ENCODE assay signal across 7 cellular contexts in genomic region chr17:42317967-42318366, GRCh38. TPM values are rescaled to one million over a fixed set of nuclear protein-coding genes. Genes with fewer than 3 reads are reported as not detected.
A peak's percentile ranks its signal among the peaks of the same experiment; 100 is the strongest.
DNase-seq lines count a peak whose midpoint lies in the region; ATAC-seq, FAIRE-seq and TF ChIP-seq lines count a peak whose summit lies in the region.
"Not testable (repeated sequence)": the region's sequence is repeated elsewhere in the genome, so short reads cannot be mapped to it uniquely, and the experiment has no call there.

No MANE protein-coding gene starts in this region.

- H3K4me3 ChIP-seq in Caco-2 (ENCODE audit: low read depth, low read length); left ventricle myocardium inferior; naive thymus-derived CD4-positive, alpha-beta T cell (ENCODE audit: low read length): not testable (repeated sequence)
- peak overlapping the region; percentile 65 for H3K4me3 ChIP-seq in Loucy (ENCODE audit: low read length, poor library complexity, severe bottlenecking)
- peak overlapping the region; percentile 47; the same call in 1 of the 2 replicates for H3K4me3 ChIP-seq in K562

- ATAC-seq in T-helper 17 cell; activated T-cell treated with anti-CD3 and anti-CD28 coated beads, Interleukin-2, amount 50 U/mL, for 72 hours (replicated peaks in 1 of 2); K562; naive thymus-derived CD4-positive, alpha-beta T cell: not testable (repeated sequence)

- not testable (repeated sequence) for TF ChIP-seq RAD21 in K562 (CRISPR knock-in tag; conservative IDR thresholded peaks at IDR 0.05 in 1 of 2, IDR thresholded peaks at IDR 0.05 in 1 of 2)

- H3K9ac ChIP-seq in Loucy (ENCODE audit: low read depth, low read length, poor library complexity, severe bottlenecking) (peak overlapping the region; percentile 95), K562 (ENCODE audit: insufficient read depth in 1 of 2, low read depth in 2 of 2, low read length in 2 of 2) (peak overlapping the region in 1 of 2 experiments; percentile 100; a peak in 2 of 4 replicates)

- H3K36me3 Mint-ChIP-seq in Caco-2 (ENCODE audit: insufficient read depth, unreplicated experiment) = peaks cover 63% of the 10 kb centered on the region
- not testable (repeated sequence) for H3K36me3 Mint-ChIP-seq in T-helper 17 cell (ENCODE audit: low read depth)
- H3K36me3 Mint-ChIP-seq in activated T-cell treated with anti-CD3 and anti-CD28 coated beads, Interleukin-2, amount 50 U/mL, for 72 hours (ENCODE audit: insufficient read depth in 2 of 2) = peaks cover 32 to 68% of the 10 kb centered on the region in 2 donors
- peaks cover 5 to 42% (median 14%) of the 10 kb centered on the region in 5 donors for H3K36me3 Mint-ChIP-seq in naive thymus-derived CD4-positive, alpha-beta T cell

- H3K4me1 Mint-ChIP-seq in Caco-2 (ENCODE audit: low read depth, unreplicated experiment) (peaks cover 19% of the 10 kb centered on the region), T-helper 17 cell (peaks cover 38% of the 10 kb centered on the region)
- peaks cover 92% of the 10 kb centered on the region for H3K4me1 Mint-ChIP-seq in activated T-cell treated with anti-CD3 and anti-CD28 coated beads, Interleukin-2, amount 50 U/mL, for 72 hours (ENCODE audit: low read depth)
- peaks cover 42 to 90% (median 76%) of the 10 kb centered on the region in 7 donors for H3K4me1 Mint-ChIP-seq in naive thymus-derived CD4-positive, alpha-beta T cell

- H3K27ac Mint-ChIP-seq in Caco-2 (ENCODE audit: unreplicated experiment) (peak overlapping the region; percentile 1), T-helper 17 cell (peak overlapping the region; percentile 37)
- peak overlapping the region; percentile 15 for H3K27ac Mint-ChIP-seq in activated T-cell treated with anti-CD3 and anti-CD28 coated beads, Interleukin-2, amount 50 U/mL, for 72 hours
- peak overlapping the region in 7 of 9 donors; percentile 41 to 92 (median 79) for H3K27ac Mint-ChIP-seq in naive thymus-derived CD4-positive, alpha-beta T cell

- H3K9me2 ChIP-seq in Loucy (replicated peaks; ENCODE audit: low read depth, low read length) = not testable (repeated sequence)

- POLR2A ChIA-PET in Caco-2 (lab: Charles Lee) = not testable (repeated sequence)
- POLR2A ChIA-PET in K562 (lab: Yijun Ruan, JAX) = interaction anchor here (0.6 to 2.5 kb wide), 8 partner anchors 8 to 1050 kb away, joined by 3 to 6 read pairs (median 4); no protein-coding TSS in a partner anchor
- POLR2A ChIA-PET in naive thymus-derived CD4-positive, alpha-beta T cell (lab: Charles Lee) = interaction anchor here (0.7 to 2.5 kb wide), 5 partner anchors 9 to 79 kb away, joined by 3 to 16 read pairs (median 4); partner anchors contain the start of gene STAT3

- not testable (repeated sequence) for DNase-seq in Caco-2; T-helper 17 cell; activated T-cell treated with anti-CD3 and anti-CD28 coated beads, Interleukin-2, amount 50 U/mL, for 72 hours; K562 (ENCODE audit: extremely low read depth in 1 of 4, low spot score in 3 of 4); left ventricle myocardium inferior; naive thymus-derived CD4-positive, alpha-beta T cell

- intact Hi-C loops in Caco-2 (cut with micrococcal nuclease; ENCODE audit: unreplicated experiment) = not testable (repeated sequence)
- intact Hi-C loops in K562 (cut with micrococcal nuclease) = loop anchor here (5.0 to 10.0 kb wide), 2 partner anchors 93 to 296 kb away; partner anchors contain the start of gene NKIRAS2
- intact Hi-C loops in left ventricle myocardium inferior (cut with micrococcal nuclease) = loop anchor here (5.0 kb wide), 2 partner anchors 89 to 209 kb away; no protein-coding TSS in a partner anchor
- intact Hi-C loops in naive thymus-derived CD4-positive, alpha-beta T cell (cut with micrococcal nuclease) = loop anchor here in 1 of 2 donors (10.0 kb wide), 2 partner anchors 303 to 357 kb away; partner anchors contain the start of genes DNAJC7 and PLEKHH3

- H3K9me1 ChIP-seq in K562 (ENCODE audit: control insufficient read depth, insufficient read depth, low read length) = not testable (repeated sequence)

- H4K20me1 ChIP-seq in Loucy (ENCODE audit: insufficient read depth, low read length, poor library complexity, severe bottlenecking); K562 (replicated peaks; ENCODE audit: control insufficient read depth, insufficient read depth, low read length): not testable (repeated sequence)

- not testable (repeated sequence) for H3K27me3 ChIP-seq in Caco-2 (replicated peaks; ENCODE audit: control insufficient read depth, insufficient read depth, low read length); Loucy (ENCODE audit: insufficient read depth, low read length, poor library complexity, severe bottlenecking); K562 (ENCODE audit: control insufficient read depth in 2 of 2, insufficient read depth in 2 of 2, low read length in 2 of 2); left ventricle myocardium inferior (ENCODE audit: low read depth); naive thymus-derived CD4-positive, alpha-beta T cell (ENCODE audit: control insufficient read depth in 2 of 2, insufficient read depth in 2 of 2, low read length in 2 of 2)

- H3K4me2 ChIP-seq in Loucy (ENCODE audit: low read depth, low read length, poor library complexity, severe bottlenecking) (peak overlapping the region; percentile 82), K562 (ENCODE audit: insufficient read depth, low read length) (peak overlapping the region; percentile 100)

- not testable (repeated sequence) for TF ChIP-seq CTCF in Caco-2 (IDR thresholded peaks at IDR 0.05; ENCODE audit: insufficient read depth in 1 of 2, low read depth in 1 of 2, low read length in 1 of 2, severe bottlenecking in 1 of 2, unreplicated experiment in 1 of 2); Loucy (conservative IDR thresholded peaks at IDR 0.05; ENCODE audit: low read length); K562 (IDR thresholded peaks at IDR 0.05 in 2 of 3, conservative IDR thresholded peaks at IDR 0.05 in 1 of 3; ENCODE audit: insufficient read depth in 2 of 3, low read depth in 1 of 3, low read length in 3 of 3); left ventricle myocardium inferior (IDR thresholded peaks at IDR 0.05; ENCODE audit: borderline replicate concordance)

- 61% methylated on average over 5 of the region's 6 CpGs for WGBS in K562 (ENCODE audit: insufficient coverage, low coverage, missing lambda C conversion rate)

- not testable (repeated sequence) for H3K9me3 ChIP-seq in Caco-2; Loucy (ENCODE audit: insufficient read depth, low read depth, low read length); T-helper 17 cell (ENCODE audit: control insufficient read depth, low read length, poor library complexity, severe bottlenecking); K562 (replicated peaks; ENCODE audit: control insufficient read depth, insufficient read depth, low read depth, low read length); left ventricle myocardium inferior (replicated peaks); naive thymus-derived CD4-positive, alpha-beta T cell (ENCODE audit: control insufficient read depth in 2 of 3, low read length in 3 of 3)

- BruUV-seq in Caco-2 (replicated peaks; lab: Mats Ljungman, UMichigan); K562 (replicated peaks; lab: Mats Ljungman, UMichigan): not testable (repeated sequence)

- CTCF ChIA-PET in Caco-2 (lab: Charles Lee) = interaction anchor here (2.1 kb wide), 1 partner anchor 96 kb away, joined by 7 read pairs; no protein-coding TSS in a partner anchor
- CTCF ChIA-PET in K562 (lab: Yijun Ruan, JAX; ENCODE audit: low intra/inter-chr PET ratio) = not testable (repeated sequence)
- CTCF ChIA-PET in naive thymus-derived CD4-positive, alpha-beta T cell (lab: Charles Lee) = interaction anchor here (0.6 to 16.1 kb wide), 3 partner anchors 71 to 96 kb away, joined by 3 to 264 read pairs (median 8); partner anchors contain the start of gene STAT3

- FAIRE-seq in K562 (lab: Jason Lieb, UNC) = not testable (repeated sequence)

- H3F3A ChIP-seq in Loucy (ENCODE audit: low read depth) = peaks cover 40% of the 10 kb centered on the region; the same call in 1 of the 2 replicates

- H3K79me2 ChIP-seq in Loucy (ENCODE audit: insufficient read depth, low read length) = peaks cover 36% of the 10 kb centered on the region
- peaks cover 76% of the 10 kb centered on the region for H3K79me2 ChIP-seq in K562 (ENCODE audit: control insufficient read depth, insufficient read depth, low read length)

- H3K27ac ChIP-seq in K562 (ENCODE audit: extremely low read depth, low read depth, low read length) = peak overlapping the region; percentile 100
- H3K27ac ChIP-seq in left ventricle myocardium inferior (replicated peaks) = peak overlapping the region; percentile 77
- H3K27ac ChIP-seq in naive thymus-derived CD4-positive, alpha-beta T cell (ENCODE audit: low read depth, low read length) = not testable (repeated sequence)

- not testable (repeated sequence) for H3K4me3 Mint-ChIP-seq in Caco-2 (ENCODE audit: unreplicated experiment); T-helper 17 cell; activated T-cell treated with anti-CD3 and anti-CD28 coated beads, Interleukin-2, amount 50 U/mL, for 72 hours
- H3K4me3 Mint-ChIP-seq in naive thymus-derived CD4-positive, alpha-beta T cell = peak overlapping the region in 2 of 10 donors; percentile 11 to 18

- H3K27me3 Mint-ChIP-seq in Caco-2 (ENCODE audit: insufficient read depth, unreplicated experiment); T-helper 17 cell; activated T-cell treated with anti-CD3 and anti-CD28 coated beads, Interleukin-2, amount 50 U/mL, for 72 hours (ENCODE audit: low read depth); naive thymus-derived CD4-positive, alpha-beta T cell: not testable (repeated sequence)

- H3K4me1 ChIP-seq in Caco-2 = peaks cover 21% of the 10 kb centered on the region
- H3K4me1 ChIP-seq in Loucy (ENCODE audit: insufficient read depth, low read length, poor library complexity, severe bottlenecking) = peaks cover 95% of the 10 kb centered on the region
- H3K4me1 ChIP-seq in K562 (replicated peaks in 1 of 2; ENCODE audit: control insufficient read depth in 2 of 2, insufficient read depth in 2 of 2, low read length in 2 of 2) = peaks cover 83 to 92% of the 10 kb centered on the region in 2 experiments
- H3K4me1 ChIP-seq in left ventricle myocardium inferior = peaks cover 70% of the 10 kb centered on the region
- H3K4me1 ChIP-seq in naive thymus-derived CD4-positive, alpha-beta T cell (ENCODE audit: control insufficient read depth in 2 of 2, insufficient read depth in 2 of 2, low read length in 2 of 2) = peaks cover 10 to 63% of the 10 kb centered on the region in 2 donors

- not testable (repeated sequence) for H2AFZ ChIP-seq in Loucy (ENCODE audit: low read length); K562 (ENCODE audit: low read depth, low read length)

- TF ChIP-seq POLR2A in K562 (conservative IDR thresholded peaks at IDR 0.05) = not testable (repeated sequence)

- not testable (repeated sequence) for H3K9me3 Mint-ChIP-seq in Caco-2 (ENCODE audit: unreplicated experiment); activated T-cell treated with anti-CD3 and anti-CD28 coated beads, Interleukin-2, amount 50 U/mL, for 72 hours; naive thymus-derived CD4-positive, alpha-beta T cell

- not testable (repeated sequence) for TF ChIP-seq EP300 in K562 (IDR thresholded peaks at IDR 0.05; ENCODE audit: low read length)

- H3K36me3 ChIP-seq in Caco-2 (ENCODE audit: control insufficient read depth, insufficient read depth, low read length) = not testable (repeated sequence)
- H3K36me3 ChIP-seq in Loucy (ENCODE audit: insufficient read depth, low read length) (peaks cover 19% of the 10 kb centered on the region), K562 (ENCODE audit: control insufficient read depth, insufficient read depth, low read length) (peaks cover 81% of the 10 kb centered on the region), left ventricle myocardium inferior (peaks cover 96% of the 10 kb centered on the region)
- H3K36me3 ChIP-seq in naive thymus-derived CD4-positive, alpha-beta T cell (ENCODE audit: control insufficient read depth in 2 of 3, insufficient read depth in 3 of 3, low read length in 3 of 3) = peaks cover 0 to 31% (median 11%) of the 10 kb centered on the region in 3 experiments

- in situ Hi-C loops in K562 (cut with MboI) = not testable (repeated sequence)

RNA-seq across cellular contexts. Expression of gene STAT5A, which starts 29.7 kb away (rescaled TPM):
- total RNA-seq in Caco-2 (2022) = 2.4 and 3.2 TPM in 2 replicates
- 100 to 1,000 TPM; 153 to 177 TPM for total RNA-seq in T-helper 17 cell
- total RNA-seq in activated T-cell treated with anti-CD3 and anti-CD28 coated beads, Interleukin-2, amount 50 U/mL, for 72 hours = 100 to 1,000 TPM; 243 to 264 TPM
- total RNA-seq in K562 (2011; cell fraction: chromatin; rRNA removed; ENCODE audit: low replicate concordance) = 251 and 757 TPM in 2 replicates
- total RNA-seq in K562 (2011; cell fraction: nucleolus; rRNA removed) = 428 and 505 TPM in 2 replicates
- total RNA-seq in K562 (2011; cell fraction: nucleoplasm; rRNA removed) = 262 and 311 TPM in 2 replicates
- 391 and 467 TPM in 2 replicates for total RNA-seq in K562 (2014; rRNA removed)
- 156 and 174 TPM in 2 replicates for total RNA-seq in K562 (2014; rRNA removed; fragmentation: Illumina TruSeq; extraction: Trizol)
- 177 and 195 TPM in 2 replicates for total RNA-seq in K562 (2015; rRNA removed; fragmentation: Illumina TruSeq; extraction: Trizol)
- total RNA-seq in K562 (2021) = 377 and 414 TPM in 2 replicates
- 131 and 196 TPM in 2 replicates for polyA plus RNA-seq in K562 (2011; rRNA removed)
- 76.7 and 247 TPM in 2 replicates for polyA plus RNA-seq in K562 (2011; cell fraction: cytosol; rRNA removed)
- polyA plus RNA-seq in K562 (2011; cell fraction: nucleus; rRNA removed) = 268 and 853 TPM in 2 replicates
- polyA plus RNA-seq in K562 (2012) = 303 and 408 TPM in 2 replicates
- 379 and 415 TPM in 2 replicates for polyA plus RNA-seq in K562 (2014; fragmentation: Illumina TruSeq; extraction: Trizol)
- 10 to 100 TPM; 79.9 to 81.8 TPM for polyA plus RNA-seq in K562 (2014; fragmentation: Nextera tagmentation; extraction: Ambion mirVana)
- 239 and 248 TPM in 2 replicates for polyA plus RNA-seq in K562 (2014; rRNA removed)
- 114 and 250 TPM in 2 replicates for polyA minus RNA-seq in K562 (2011; rRNA and poly(A)+ RNA removed)
- polyA minus RNA-seq in K562 (2011; cell fraction: cytosol; rRNA and poly(A)+ RNA removed) = 124 and 299 TPM in 2 replicates
- 105 and 217 TPM in 2 replicates for polyA minus RNA-seq in K562 (2011; cell fraction: nucleus; rRNA and poly(A)+ RNA removed)
- 16.7 TPM for total RNA-seq in left ventricle myocardium inferior
- total RNA-seq in naive thymus-derived CD4-positive, alpha-beta T cell = 100 to 1,000 TPM; 111 to 162 (median 150) TPM
- 100 to 1,000 TPM in 1 of 2 donors, 10 to 100 TPM in 1; 72.8 to 150 TPM for polyA plus RNA-seq in naive thymus-derived CD4-positive, alpha-beta T cell

RNA-seq across cellular contexts. Expression of gene STAT5B, which starts 41.8 kb away (rescaled TPM):
- 41.4 and 46.9 TPM in 2 replicates for total RNA-seq in Caco-2 (2022)
- 100 to 1,000 TPM; 202 to 225 TPM for total RNA-seq in T-helper 17 cell
- total RNA-seq in activated T-cell treated with anti-CD3 and anti-CD28 coated beads, Interleukin-2, amount 50 U/mL, for 72 hours = 100 to 1,000 TPM; 252 to 269 TPM
- 425 and 510 TPM in 2 replicates for total RNA-seq in K562 (2011; cell fraction: chromatin; rRNA removed; ENCODE audit: low replicate concordance)
- 258 and 266 TPM in 2 replicates for total RNA-seq in K562 (2011; cell fraction: nucleolus; rRNA removed)
- total RNA-seq in K562 (2011; cell fraction: nucleoplasm; rRNA removed) = 265 and 278 TPM in 2 replicates
- 92.4 and 113 TPM in 2 replicates for total RNA-seq in K562 (2014; rRNA removed)
- 75.5 and 75.7 TPM in 2 replicates for total RNA-seq in K562 (2014; rRNA removed; fragmentation: Illumina TruSeq; extraction: Trizol)
- total RNA-seq in K562 (2015; rRNA removed; fragmentation: Illumina TruSeq; extraction: Trizol) = 63.5 and 65.2 TPM in 2 replicates
- 134 TPM in 2 replicates for total RNA-seq in K562 (2021)
- polyA plus RNA-seq in K562 (2011; rRNA removed) = 147 and 176 TPM in 2 replicates
- 94.2 and 122 TPM in 2 replicates for polyA plus RNA-seq in K562 (2011; cell fraction: cytosol; rRNA removed)
- 190 and 298 TPM in 2 replicates for polyA plus RNA-seq in K562 (2011; cell fraction: nucleus; rRNA removed)
- polyA plus RNA-seq in K562 (2012) = 79.5 and 138 TPM in 2 replicates
- polyA plus RNA-seq in K562 (2014; fragmentation: Illumina TruSeq; extraction: Trizol) = 117 and 130 TPM in 2 replicates
- 10 to 100 TPM; 20.8 to 23.5 TPM for polyA plus RNA-seq in K562 (2014; fragmentation: Nextera tagmentation; extraction: Ambion mirVana)
- 109 and 124 TPM in 2 replicates for polyA plus RNA-seq in K562 (2014; rRNA removed)
- 101 and 127 TPM in 2 replicates for polyA minus RNA-seq in K562 (2011; rRNA and poly(A)+ RNA removed)
- 79.7 and 81.7 TPM in 2 replicates for polyA minus RNA-seq in K562 (2011; cell fraction: cytosol; rRNA and poly(A)+ RNA removed)
- polyA minus RNA-seq in K562 (2011; cell fraction: nucleus; rRNA and poly(A)+ RNA removed) = 54.4 and 60.3 TPM in 2 replicates
- 30.7 TPM for total RNA-seq in left ventricle myocardium inferior
- total RNA-seq in naive thymus-derived CD4-positive, alpha-beta T cell = 100 to 1,000 TPM; 143 to 192 (median 183) TPM
- polyA plus RNA-seq in naive thymus-derived CD4-positive, alpha-beta T cell = 100 to 1,000 TPM in 1 of 2 donors, 10 to 100 TPM in 1; 98.0 to 135 TPM

Comparison
In these comparisons a context has a peak if more than half of its experiments do, and no peak if none do; other contexts are left out.
1. H3K27ac Mint-ChIP-seq: peak in every context shown above with its lines; median percentile 79 in naive thymus-derived CD4-positive, alpha-beta T cell; 37 in T-helper 17 cell; 15 in activated T-cell treated with anti-CD3 and anti-CD28 coated beads, Interleukin-2, amount 50 U/mL, for 72 hours; 1 in Caco-2.